ENCODE assay signal across 8 cellular contexts in the genomic region with DNA sequence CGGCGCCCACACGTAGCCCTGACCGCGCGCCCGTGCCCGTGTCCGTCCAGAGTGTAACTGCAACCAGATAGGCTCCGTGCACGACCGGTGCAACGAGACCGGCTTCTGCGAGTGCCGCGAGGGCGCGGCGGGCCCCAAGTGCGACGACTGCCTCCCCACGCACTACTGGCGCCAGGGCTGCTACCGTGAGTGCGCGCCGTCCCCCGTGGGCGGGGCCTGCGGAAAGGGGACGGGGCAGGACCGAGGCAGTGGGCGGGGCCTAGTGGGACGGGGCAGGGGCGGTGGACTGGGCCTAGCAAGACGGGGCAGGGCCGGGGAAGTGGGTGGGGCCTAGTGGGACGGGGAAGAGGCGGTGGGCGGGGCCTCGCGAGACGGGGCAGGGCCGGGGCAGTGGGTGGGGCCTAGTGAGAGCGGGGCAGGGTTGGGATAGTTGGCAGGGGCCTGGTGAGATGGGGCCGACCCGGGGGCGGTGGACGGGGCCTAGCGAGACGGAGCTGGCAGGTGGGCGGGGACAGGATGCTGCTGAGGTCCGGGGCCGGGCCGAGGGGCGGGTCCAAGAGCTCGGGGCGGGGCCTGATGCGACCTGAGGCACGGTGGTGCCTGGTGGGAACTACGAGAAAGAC.
A peak's percentile ranks its signal among the peaks of the same experiment; 100 is the strongest.
DNase-seq lines count a peak whose midpoint lies in the region; ATAC-seq and TF ChIP-seq lines count a peak whose summit lies in the region.

No MANE protein-coding gene starts in this region.

- POLR2A ChIA-PET in AG04450 (lab: Yijun Ruan, JAX) = interaction anchor here (0.5 to 0.6 kb wide), 2 partner anchors 194 to 640 kb away, joined by 3 read pairs; no protein-coding TSS in a partner anchor

- no peak overlapping the region for H3K27ac ChIP-seq in AG04450 (ENCODE audit: low read depth, low read length)

- CTCF ChIA-PET in AG04450 (lab: Charles Lee) = interaction anchor here (1.0 to 9.1 kb wide), 2 partner anchors 72 to 479 kb away, joined by 3 to 154 read pairs; no protein-coding TSS in a partner anchor

- H3K9me3 ChIP-seq in AG04450 (ENCODE audit: control insufficient read depth, insufficient read depth, low read length) = no peaks in the 10 kb centered on the region; the same call in 1 of the 2 replicates

- peak overlapping the region; percentile 62 for H3K4me3 ChIP-seq in AG04450 (ENCODE audit: low read depth, low read length)
- H3K4me3 ChIP-seq in kidney epithelial cell (ENCODE audit: low read depth, low read length) = peak overlapping the region; percentile 44

- H3K36me3 ChIP-seq in kidney epithelial cell (ENCODE audit: control insufficient read depth, insufficient read depth, low read length) = no peaks in the 10 kb centered on the region

- TF ChIP-seq CTCF in AG04450 (IDR thresholded peaks at IDR 0.05; ENCODE audit: low read depth, low read length) = no peak
- TF ChIP-seq CTCF in kidney epithelial cell (IDR thresholded peaks at IDR 0.05; ENCODE audit: insufficient read depth, low read length, poor library complexity, severe bottlenecking) = no peak

- H3K27me3 ChIP-seq in AG04450 (ENCODE audit: control insufficient read depth, insufficient read depth, low read length) (peaks cover 53% of the 10 kb centered on the region), kidney epithelial cell (ENCODE audit: control insufficient read depth, insufficient read depth, low read length) (peaks cover 24% of the 10 kb centered on the region)

- peak; percentile 65 for DNase-seq in AG04450 (ENCODE audit: low read depth, low spot score)
- DNase-seq in NCI-H510A treated with DMSO at 0.1 percent for 48 hours (lab: John Stamatoyannopoulos, UW) = peak; percentile 48
- peak; percentile 95 to 97 for DNase-seq in activated CD4-positive, alpha-beta T cell treated with anti-CD3 and anti-CD28 coated beads for 24 hours (ENCODE audit: low read depth in 2 of 2)
- DNase-seq in cerebellum (ENCODE audit: low spot score) = peak; percentile 82
- peak; percentile 74 for DNase-seq in kidney epithelial cell (ENCODE audit: low read depth)
- DNase-seq in stimulated activated CD4-positive, alpha-beta T cell treated with anti-CD3 and anti-CD28 coated beads, Interleukin-12 subunit alpha, Interleukin-12 subunit beta, amount 100 ng/mL, for 48 hours (ENCODE audit: low read depth in 2 of 3, low spot score in 1 of 3) = peak; percentile 97 to 98 (median 98)

- ATAC-seq in GM19035 (IDR thresholded peaks at IDR 0.05; ENCODE audit: unreplicated experiment) = peak; percentile 66
- ATAC-seq in HG03342 (IDR thresholded peaks at IDR 0.05; ENCODE audit: unreplicated experiment) = peak; percentile 72

Comparison
In these comparisons a context has a peak if more than half of its experiments do, and no peak if none do; other contexts are left out.
1. DNase-seq: peak in every context shown above with its lines; median percentile 98 in stimulated activated CD4-positive, alpha-beta T cell treated with anti-CD3 and anti-CD28 coated beads, Interleukin-12 subunit alpha, Interleukin-12 subunit beta, amount 100 ng/mL, for 48 hours; 96 in activated CD4-positive, alpha-beta T cell treated with anti-CD3 and anti-CD28 coated beads for 24 hours; 82 in cerebellum; 74 in kidney epithelial cell; 65 in AG04450; 48 in NCI-H510A treated with DMSO at 0.1 percent for 48 hours.